ENCODE assay signal across 1 cellular context in genomic region chr1:14443164-14443787, GRCh38.
TF ChIP-seq lines count a peak whose summit lies in the region.

No MANE protein-coding gene starts in this region.

TF ChIP-seq in K562, 482 proteins besides CTCF, POLR2A, EP300 and RAD21 (continued from another document and continues in another):
- TF ChIP-seq E2F8 (IDR thresholded peaks at IDR 0.05; ENCODE audit: low read depth, partially characterized antibody) (no peak), MXI1 (IDR thresholded peaks at IDR 0.05; ENCODE audit: low read depth, low read length) (no peak), PYGO2 (tag; IDR thresholded peaks at IDR 0.05) (no peak), ZNF311 (CRISPR knock-in tag; IDR thresholded peaks at IDR 0.05) (no peak), MECOM (CRISPR knock-in tag; IDR thresholded peaks at IDR 0.05) (peak; percentile 46; the same call in 1 of the 2 replicates), MIER1 (IDR thresholded peaks at IDR 0.05; ENCODE audit: low read depth) (no peak), RB1 (IDR thresholded peaks at IDR 0.05; ENCODE audit: low read depth) (no peak), CEBPG (CRISPR knock-in tag; IDR thresholded peaks at IDR 0.05) (no peak), CEBPG (tag; conservative IDR thresholded peaks at IDR 0.05 in 1 of 2, IDR thresholded peaks at IDR 0.05 in 1 of 2) (no peak), CREB3L1 (IDR thresholded peaks at IDR 0.05; ENCODE audit: borderline replicate concordance, low read depth) (no peak), ZNF584 (CRISPR knock-in tag; IDR thresholded peaks at IDR 0.05; ENCODE audit: low read depth) (no peak; the same call in 1 of the 2 replicates), NKRF (IDR thresholded peaks at IDR 0.05; ENCODE audit: borderline replicate concordance) (no peak), ILF3 (IDR thresholded peaks at IDR 0.05; ENCODE audit: borderline replicate concordance) (no peak), ZNF57 (CRISPR knock-in tag; IDR thresholded peaks at IDR 0.05) (no peak), CC2D1A (IDR thresholded peaks at IDR 0.05) (no peak), U2AF2 (optimal IDR thresholded peaks at IDR 0.05; ENCODE audit: low read depth, low read length) (no peak), CEBPB (tag; IDR thresholded peaks at IDR 0.05) (no peak), MGA (IDR thresholded peaks at IDR 0.05) (no peak), HDAC6 (IDR thresholded peaks at IDR 0.05; ENCODE audit: low read depth, low read length) (no peak), NELFE (IDR thresholded peaks at IDR 0.05; ENCODE audit: insufficient read depth, insufficient read length) (no peak), SREBF2 (CRISPR knock-in tag; IDR thresholded peaks at IDR 0.05) (no peak), PREB (CRISPR knock-in tag; IDR thresholded peaks at IDR 0.05) (no peak), ADNP (tag; IDR thresholded peaks at IDR 0.05) (peak; percentile 56; the same call in 1 of the 2 replicates), ZNF668 (CRISPR knock-in tag; IDR thresholded peaks at IDR 0.05) (no peak), SP2 (IDR thresholded peaks at IDR 0.05; ENCODE audit: extremely low read depth, low read depth, low read length, poor library complexity, severe bottlenecking) (no peak), SLC30A9 (CRISPR knock-in tag; IDR thresholded peaks at IDR 0.05) (no peak), MED1 (CRISPR knock-in tag; IDR thresholded peaks at IDR 0.05; ENCODE audit: borderline replicate concordance) (no peak), ZBTB11 (CRISPR knock-in tag; IDR thresholded peaks at IDR 0.05) (no peak; a peak in 1 of 6 replicates), ZNF217 (CRISPR knock-in tag; IDR thresholded peaks at IDR 0.05) (no peak), ZNF134 (CRISPR knock-in tag; conservative IDR thresholded peaks at IDR 0.05) (no peak)
